In genomic region chr16:57548424-57548823, GRCh38 we compare ENCODE assay signal across 23 cellular contexts. TPM values are rescaled to one million over a fixed set of nuclear protein-coding genes. Genes with fewer than 3 reads are reported as not detected.
DNase-seq lines count a peak whose midpoint lies in the region; ATAC-seq and TF ChIP-seq lines count a peak whose summit lies in the region.
"Had no signal": no experiment of that assay in that cellular context is flagged by ENCODE, and none has a peak within 500 bp of the region (broad histone marks: within the 10 kb centered on the region; RNA-seq: fewer than 3 reads in every experiment).

No MANE protein-coding gene starts in this region.

- no peaks in the 10 kb centered on the region for H3K27me3 Mint-ChIP-seq in activated CD4-positive, alpha-beta memory T cell treated with anti-CD3 and anti-CD28 coated beads for 36 hours
- H3K27me3 Mint-ChIP-seq in activated CD4-positive, alpha-beta memory T cell treated with anti-CD3 and anti-CD28 coated beads, Interleukin-2, amount 10 ng/mL, durations not matched to agents 7 days and 5 days = peaks cover 2% of the 10 kb centered on the region
- H3K27me3 Mint-ChIP-seq in central memory CD8-positive, alpha-beta T cell = no peaks in the 10 kb centered on the region
- H3K27me3 Mint-ChIP-seq in natural killer cell (ENCODE audit: low read depth in 2 of 2) = no peaks in the 10 kb centered on the region

- H3K9me3 Mint-ChIP-seq in activated CD4-positive, alpha-beta memory T cell treated with anti-CD3 and anti-CD28 coated beads for 36 hours = no peaks in the 10 kb centered on the region
- no peaks in the 10 kb centered on the region for H3K9me3 Mint-ChIP-seq in activated CD4-positive, alpha-beta memory T cell treated with anti-CD3 and anti-CD28 coated beads, Interleukin-2, amount 10 ng/mL, durations not matched to agents 7 days and 5 days
- no peaks in the 10 kb centered on the region for H3K9me3 Mint-ChIP-seq in central memory CD8-positive, alpha-beta T cell
- no peaks in the 10 kb centered on the region for H3K9me3 Mint-ChIP-seq in natural killer cell

- DNase-seq in activated CD4-positive, alpha-beta memory T cell treated with anti-CD3 and anti-CD28 coated beads for 36 hours = peak; percentile 1
- DNase-seq in activated CD4-positive, alpha-beta memory T cell treated with anti-CD3 and anti-CD28 coated beads, Interleukin-2, amount 10 ng/mL, durations not matched to agents 7 days and 5 days = no peak
- DNase-seq in HEK293T (ENCODE audit: extremely low spot score) (no peak), natural killer cell (no peak), activated gamma-delta T cell (lab: John Stamatoyannopoulos, UW) (no peak), occipital lobe (lab: John Stamatoyannopoulos, UW) (no peak), PC-9 (no peak)
- no peak for DNase-seq in central memory CD8-positive, alpha-beta T cell (ENCODE audit: low spot score in 2 of 2)
- DNase-seq: Calu3, DMS79 treated with DMSO at 0.1 percent for 48 hours, GF-D8, GM23248, H7, NCI-H1048, NCI-H1417, NCI-H1694 treated with DMSO at 0.1 percent for 48 hours, NCI-H2081, NCI-H2227 treated with DMSO at 0.1 percent for 48 hours, NCI-H526 treated with DMSO at 0.1 percent for 48 hours, SIG-M5 had no signal

- POLR2A ChIA-PET in activated CD4-positive, alpha-beta memory T cell treated with anti-CD3 and anti-CD28 coated beads for 36 hours (lab: Charles Lee) = no interaction called here
- POLR2A ChIA-PET in activated CD4-positive, alpha-beta memory T cell treated with anti-CD3 and anti-CD28 coated beads, Interleukin-2, amount 10 ng/mL, durations not matched to agents 7 days and 5 days (lab: Charles Lee) = no interaction called here
- POLR2A ChIA-PET in HEK293T (lab: Yijun Ruan, JAX) (no interaction called here), PC-9 (lab: Charles Lee; ENCODE audit: unreplicated experiment) (no interaction called here)

- no peaks in the 10 kb centered on the region for H3K4me1 ChIP-seq in PC-9 (replicated peaks; ENCODE audit: insufficient read depth)

- CTCF ChIA-PET in activated CD4-positive, alpha-beta memory T cell treated with anti-CD3 and anti-CD28 coated beads for 36 hours (lab: Charles Lee) = interaction anchor here (0.6 kb wide), 1 partner anchor 49 kb away, joined by 4 read pairs; no protein-coding TSS in a partner anchor
- CTCF ChIA-PET in activated CD4-positive, alpha-beta memory T cell treated with anti-CD3 and anti-CD28 coated beads, Interleukin-2, amount 10 ng/mL, durations not matched to agents 7 days and 5 days (lab: Charles Lee) = interaction anchor here (0.6 to 0.7 kb wide), 3 partner anchors 14 to 35 kb away, joined by 3 to 4 read pairs (median 3); no protein-coding TSS in a partner anchor
- CTCF ChIA-PET in HEK293T (lab: Yijun Ruan, JAX) = interaction anchor here (0.7 kb wide), 1 partner anchor 26 kb away, joined by 3 read pairs; no protein-coding TSS in a partner anchor
- CTCF ChIA-PET in PC-9 (lab: Charles Lee) = interaction anchor here (0.6 kb wide), 1 partner anchor 130 kb away, joined by 11 read pairs; no protein-coding TSS in a partner anchor

- H3K9me3 ChIP-seq in PC-9 (ENCODE audit: insufficient read depth, low read depth) = no peaks in the 10 kb centered on the region

- no peaks in the 10 kb centered on the region for H3F3A ChIP-seq in PC-9 (ENCODE audit: insufficient read depth, low read depth)

- H3K4me1 Mint-ChIP-seq in activated CD4-positive, alpha-beta memory T cell treated with anti-CD3 and anti-CD28 coated beads for 36 hours (ENCODE audit: low read depth) = peaks cover 29% of the 10 kb centered on the region
- peaks cover 38% of the 10 kb centered on the region for H3K4me1 Mint-ChIP-seq in activated CD4-positive, alpha-beta memory T cell treated with anti-CD3 and anti-CD28 coated beads, Interleukin-2, amount 10 ng/mL, durations not matched to agents 7 days and 5 days
- peaks cover 70% of the 10 kb centered on the region for H3K4me1 Mint-ChIP-seq in central memory CD8-positive, alpha-beta T cell
- peaks cover 89 to 91% of the 10 kb centered on the region in 2 donors for H3K4me1 Mint-ChIP-seq in natural killer cell

- H3K4me2 ChIP-seq in PC-9 = no peak overlapping the region

- no peak overlapping the region for H3K4me3 ChIP-seq in PC-9
- H3K4me3 ChIP-seq: GM23248, Peyer's patch had no signal

- intact Hi-C loops in activated CD4-positive, alpha-beta memory T cell treated with anti-CD3 and anti-CD28 coated beads for 36 hours (cut with micrococcal nuclease) = no loop called here
- intact Hi-C loops in natural killer cell (cut with micrococcal nuclease) = no loop called here
- intact Hi-C loops in PC-9 (cut with micrococcal nuclease; ENCODE audit: unreplicated experiment) = no loop called here

- TF ChIP-seq CTCF in natural killer cell (IDR thresholded peaks at IDR 0.05) = no peak
- TF ChIP-seq CTCF in PC-9 (conservative IDR thresholded peaks at IDR 0.05) = no peak

- no peaks in the 10 kb centered on the region for H3K36me3 ChIP-seq in PC-9 (ENCODE audit: low read depth)
- H3K36me3 ChIP-seq: Peyer's patch had no signal

- ATAC-seq in central memory CD8-positive, alpha-beta T cell (replicated peaks; ENCODE audit: extremely low read depth, poor library complexity, severe bottlenecking) = no peak
- no peak for ATAC-seq in natural killer cell

- no peak overlapping the region for H3K27ac ChIP-seq in PC-9
- H3K27ac ChIP-seq: GM23248, Peyer's patch had no signal

- H2AFZ ChIP-seq in PC-9 = no peak overlapping the region
- H2AFZ ChIP-seq: GM23248 had no signal

- H4K20me1 ChIP-seq in PC-9 (ENCODE audit: insufficient read depth) = no peaks in the 10 kb centered on the region

- H3K4me3 Mint-ChIP-seq in activated CD4-positive, alpha-beta memory T cell treated with anti-CD3 and anti-CD28 coated beads for 36 hours = no peak overlapping the region
- H3K4me3 Mint-ChIP-seq in activated CD4-positive, alpha-beta memory T cell treated with anti-CD3 and anti-CD28 coated beads, Interleukin-2, amount 10 ng/mL, durations not matched to agents 7 days and 5 days = no peak overlapping the region
- peak overlapping the region; percentile 2 for H3K4me3 Mint-ChIP-seq in central memory CD8-positive, alpha-beta T cell
- H3K4me3 Mint-ChIP-seq in natural killer cell = peak overlapping the region; percentile 77

- BruUV-seq in PC-9 (replicated peaks; lab: Mats Ljungman, UMichigan) = no TSS peak

- no peak overlapping the region for H3K27ac Mint-ChIP-seq in activated CD4-positive, alpha-beta memory T cell treated with anti-CD3 and anti-CD28 coated beads for 36 hours
- no peak overlapping the region for H3K27ac Mint-ChIP-seq in activated CD4-positive, alpha-beta memory T cell treated with anti-CD3 and anti-CD28 coated beads, Interleukin-2, amount 10 ng/mL, durations not matched to agents 7 days and 5 days
- peak overlapping the region; percentile 48 for H3K27ac Mint-ChIP-seq in central memory CD8-positive, alpha-beta T cell (ENCODE audit: low read depth)
- peak overlapping the region; percentile 54 to 92 for H3K27ac Mint-ChIP-seq in natural killer cell

- H3K27me3 ChIP-seq in PC-9 (ENCODE audit: insufficient read depth, low read depth) = peaks cover 4% of the 10 kb centered on the region; the same call in 1 of the 2 replicates
- H3K27me3 ChIP-seq: Peyer's patch had no signal

- no peaks in the 10 kb centered on the region for H3K79me2 ChIP-seq in PC-9 (ENCODE audit: low read depth)

- no peaks in the 10 kb centered on the region for H3K9me2 ChIP-seq in PC-9 (ENCODE audit: insufficient read depth)

- no peaks in the 10 kb centered on the region for H3K36me3 Mint-ChIP-seq in activated CD4-positive, alpha-beta memory T cell treated with anti-CD3 and anti-CD28 coated beads for 36 hours
- H3K36me3 Mint-ChIP-seq in activated CD4-positive, alpha-beta memory T cell treated with anti-CD3 and anti-CD28 coated beads, Interleukin-2, amount 10 ng/mL, durations not matched to agents 7 days and 5 days (ENCODE audit: low read depth) = peaks cover 34% of the 10 kb centered on the region
- H3K36me3 Mint-ChIP-seq in central memory CD8-positive, alpha-beta T cell (ENCODE audit: insufficient read depth) = peaks cover 23% of the 10 kb centered on the region
- peaks cover 20% of the 10 kb centered on the region for H3K36me3 Mint-ChIP-seq in natural killer cell

TF ChIP-seq in HEK293T, 16 proteins besides CTCF, POLR2A, EP300 and RAD21:
- TF ChIP-seq FOXM1 (IDR thresholded peaks at IDR 0.05; ENCODE audit: borderline replicate concordance) = no peak
- no peak for TF ChIP-seq NFRKB (IDR thresholded peaks at IDR 0.05)
- TF ChIP-seq FOXA1 (IDR thresholded peaks at IDR 0.05) = no peak
- no peak for TF ChIP-seq TARDBP (IDR thresholded peaks at IDR 0.05)
- TF ChIP-seq LEF1 (IDR thresholded peaks at IDR 0.05; ENCODE audit: borderline replicate concordance) = no peak
- TF ChIP-seq ELF4 (IDR thresholded peaks at IDR 0.05) = no peak
- 0 out of 2 replicates have a peak, but pooled peaks have one; percentile 13 for TF ChIP-seq ZNF384 (IDR thresholded peaks at IDR 0.05)

RNA-seq across cellular contexts. Expression of gene ADGRG5, which starts 6.0 kb away (rescaled TPM):
- total RNA-seq in activated CD4-positive, alpha-beta memory T cell treated with anti-CD3 and anti-CD28 coated beads for 36 hours = 1 to 10 TPM; 6.7 to 6.9 TPM
- total RNA-seq in activated CD4-positive, alpha-beta memory T cell treated with anti-CD3 and anti-CD28 coated beads, Interleukin-2, amount 10 ng/mL, durations not matched to agents 7 days and 5 days = 10 to 100 TPM; 12.3 to 12.4 TPM
- total RNA-seq in natural killer cell (100 to 1,000 TPM in 1 of 3 donors, 10 to 100 TPM in 2; 83.2 to 118 (median 94.5) TPM), occipital lobe (not detected), PC-9 (2021) (not detected in 2 replicates)
- total RNA-seq: A172, GM23248, NCI-H460 had no signal

RNA-seq across cellular contexts. Expression of gene CCDC102A, which starts 12.1 kb away (rescaled TPM):
- 1 to 10 TPM; 7.0 to 7.9 TPM for total RNA-seq in activated CD4-positive, alpha-beta memory T cell treated with anti-CD3 and anti-CD28 coated beads for 36 hours
- total RNA-seq in activated CD4-positive, alpha-beta memory T cell treated with anti-CD3 and anti-CD28 coated beads, Interleukin-2, amount 10 ng/mL, durations not matched to agents 7 days and 5 days = 1 to 10 TPM; 9.1 to 9.7 TPM
- total RNA-seq in natural killer cell = 10 to 100 TPM; 15.5 to 24.4 (median 17.1) TPM
- total RNA-seq in occipital lobe = 1.7 TPM
- 8.1 and 11.8 TPM in 2 replicates for total RNA-seq in PC-9 (2021)

Comparison
In these comparisons a context has a peak if more than half of its experiments do, and no peak if none do; other contexts are left out.
1. H3K27ac Mint-ChIP-seq: peak in central memory CD8-positive, alpha-beta T cell (single experiment) and natural killer cell (2 of 2); none in activated CD4-positive, alpha-beta memory T cell treated with anti-CD3 and anti-CD28 coated beads for 36 hours (single experiment) and activated CD4-positive, alpha-beta memory T cell treated with anti-CD3 and anti-CD28 coated beads, Interleukin-2, amount 10 ng/mL, durations not matched to agents 7 days and 5 days (single experiment).
2. H3K4me3 Mint-ChIP-seq: peak in central memory CD8-positive, alpha-beta T cell (single experiment) and natural killer cell (single experiment); none in activated CD4-positive, alpha-beta memory T cell treated with anti-CD3 and anti-CD28 coated beads for 36 hours (single experiment) and activated CD4-positive, alpha-beta memory T cell treated with anti-CD3 and anti-CD28 coated beads, Interleukin-2, amount 10 ng/mL, durations not matched to agents 7 days and 5 days (single experiment).
3. RNA of gene ADGRG5, which starts 6.0 kb away (total RNA-seq): 83.2 to 118 TPM in natural killer cell; 12.3 to 12.4 TPM in activated CD4-positive, alpha-beta memory T cell treated with anti-CD3 and anti-CD28 coated beads, Interleukin-2, amount 10 ng/mL, durations not matched to agents 7 days and 5 days, 6.7 to 6.9 TPM in activated CD4-positive, alpha-beta memory T cell treated with anti-CD3 and anti-CD28 coated beads for 36 hours, not detected in occipital lobe (single experiment) and not detected in PC-9; every median in the first group is over 4 times any median in the second.